2 cellular contexts compared by ENCODE assay signal in the genomic region with DNA sequence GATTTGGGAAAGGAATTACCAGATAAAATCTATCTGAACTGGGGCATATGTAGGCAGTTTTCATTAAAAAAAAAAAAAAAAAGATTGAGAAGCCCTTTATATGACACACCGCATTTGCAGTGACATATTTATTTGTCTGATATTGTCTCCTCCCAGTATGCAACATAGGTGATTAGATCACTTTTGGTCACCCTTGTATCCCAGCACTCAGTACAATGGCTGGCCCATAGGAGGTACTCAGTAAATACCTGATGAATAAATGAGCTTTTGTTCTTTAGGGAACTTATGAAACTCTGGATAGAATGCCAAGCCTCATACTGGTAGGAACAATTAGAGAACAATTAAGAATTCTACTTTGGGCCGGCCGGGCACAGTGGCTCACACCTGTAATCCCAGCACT.
TF ChIP-seq lines count a peak whose summit lies in the region.

No MANE protein-coding gene starts in this region.

TF ChIP-seq in HepG2, 621 proteins besides CTCF, POLR2A, EP300 and RAD21:
- TF ChIP-seq, protein P1, sequence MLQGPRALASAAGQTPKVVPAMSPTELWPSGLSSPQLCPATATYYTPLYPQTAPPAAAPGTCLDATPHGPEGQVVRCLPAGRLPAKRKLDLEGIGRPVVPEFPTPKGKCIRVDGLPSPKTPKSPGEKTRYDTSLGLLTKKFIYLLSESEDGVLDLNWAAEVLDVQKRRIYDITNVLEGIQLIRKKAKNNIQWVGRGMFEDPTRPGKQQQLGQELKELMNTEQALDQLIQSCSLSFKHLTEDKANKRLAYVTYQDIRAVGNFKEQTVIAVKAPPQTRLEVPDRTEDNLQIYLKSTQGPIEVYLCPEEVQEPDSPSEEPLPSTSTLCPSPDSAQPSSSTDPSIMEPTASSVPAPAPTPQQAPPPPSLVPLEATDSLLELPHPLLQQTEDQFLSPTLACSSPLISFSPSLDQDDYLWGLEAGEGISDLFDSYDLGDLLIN (CRISPR knock-in tag; IDR thresholded peaks at IDR 0.05; ENCODE audit: borderline replicate concordance), result no peak
- TF ChIP-seq CEBPG (CRISPR knock-in tag; IDR thresholded peaks at IDR 0.05), result peak; percentile 35; the same call in 1 of the 2 replicates
- TF ChIP-seq SOX5 (CRISPR knock-in tag; IDR thresholded peaks at IDR 0.05; ENCODE audit: borderline replicate concordance), result peak; percentile 65; the same call in 1 of the 2 replicates
- TF ChIP-seq ZNF432 (CRISPR knock-in tag; IDR thresholded peaks at IDR 0.05; ENCODE audit: borderline replicate concordance), result no peak
- TF ChIP-seq, protein P2, sequence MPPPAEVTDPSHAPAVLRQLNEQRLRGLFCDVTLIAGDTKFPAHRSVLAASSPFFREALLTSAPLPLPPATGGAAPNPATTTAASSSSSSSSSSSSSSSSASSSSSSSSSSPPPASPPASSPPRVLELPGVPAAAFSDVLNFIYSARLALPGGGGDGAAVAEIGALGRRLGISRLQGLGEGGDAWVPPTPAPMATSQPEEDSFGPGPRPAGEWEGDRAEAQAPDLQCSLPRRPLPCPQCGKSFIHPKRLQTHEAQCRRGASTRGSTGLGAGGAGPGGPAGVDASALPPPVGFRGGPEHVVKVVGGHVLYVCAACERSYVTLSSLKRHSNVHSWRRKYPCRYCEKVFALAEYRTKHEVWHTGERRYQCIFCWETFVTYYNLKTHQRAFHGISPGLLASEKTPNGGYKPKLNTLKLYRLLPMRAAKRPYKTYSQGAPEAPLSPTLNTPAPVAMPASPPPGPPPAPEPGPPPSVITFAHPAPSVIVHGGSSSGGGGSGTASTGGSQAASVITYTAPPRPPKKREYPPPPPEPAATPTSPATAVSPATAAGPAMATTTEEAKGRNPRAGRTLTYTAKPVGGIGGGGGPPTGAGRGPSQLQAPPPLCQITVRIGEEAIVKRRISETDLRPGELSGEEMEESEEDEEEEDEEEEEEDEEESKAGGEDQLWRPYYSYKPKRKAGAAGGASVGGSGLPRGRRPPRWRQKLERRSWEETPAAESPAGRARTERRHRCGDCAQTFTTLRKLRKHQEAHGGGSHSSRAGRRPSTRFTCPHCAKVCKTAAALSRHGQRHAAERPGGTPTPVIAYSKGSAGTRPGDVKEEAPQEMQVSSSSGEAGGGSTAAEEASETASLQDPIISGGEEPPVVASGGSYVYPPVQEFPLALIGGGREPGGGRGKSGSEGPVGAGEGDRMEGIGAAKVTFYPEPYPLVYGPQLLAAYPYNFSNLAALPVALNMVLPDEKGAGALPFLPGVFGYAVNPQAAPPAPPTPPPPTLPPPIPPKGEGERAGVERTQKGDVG (CRISPR knock-in tag; IDR thresholded peaks at IDR 0.05; ENCODE audit: borderline replicate concordance), result no peak
- no peak for TF ChIP-seq HDAC1 (CRISPR knock-in tag; IDR thresholded peaks at IDR 0.05)
- peak; percentile 33; the same call in 1 of the 2 replicates for TF ChIP-seq ARID3A (IDR thresholded peaks at IDR 0.05; ENCODE audit: low read depth, low read length)
- TF ChIP-seq ZNF17 (CRISPR knock-in tag; IDR thresholded peaks at IDR 0.05), result no peak
- TF ChIP-seq ZNF451 (CRISPR knock-in tag; IDR thresholded peaks at IDR 0.05), result no peak
- no peak for TF ChIP-seq NR2F6 (IDR thresholded peaks at IDR 0.05)
- peak; percentile 8; the same call in 1 of the 2 replicates for TF ChIP-seq NR2F6 (CRISPR knock-in tag; IDR thresholded peaks at IDR 0.05)
- TF ChIP-seq SOX13 (IDR thresholded peaks at IDR 0.05), result no peak
- TF ChIP-seq SOX13 (CRISPR knock-in tag; conservative IDR thresholded peaks at IDR 0.05 in 1 of 2, IDR thresholded peaks at IDR 0.05 in 1 of 2), result peak in 1 of 2 experiments; percentile 87; a peak in 2 of 4 replicates
- TF ChIP-seq FOXP1 (IDR thresholded peaks at IDR 0.05), result no peak
- TF ChIP-seq FOXP1 (CRISPR knock-in tag; IDR thresholded peaks at IDR 0.05), result no peak
- TF ChIP-seq SOX6 (IDR thresholded peaks at IDR 0.05), result no peak
- TF ChIP-seq SOX6 (CRISPR knock-in tag; IDR thresholded peaks at IDR 0.05), result peak; percentile 80
- no peak for TF ChIP-seq RFXAP (CRISPR knock-in tag; IDR thresholded peaks at IDR 0.05; ENCODE audit: borderline replicate concordance)
- no peak for TF ChIP-seq MYC (CRISPR knock-in tag; IDR thresholded peaks at IDR 0.05; ENCODE audit: borderline replicate concordance)
- no peak for TF ChIP-seq CREBL2 (CRISPR knock-in tag; IDR thresholded peaks at IDR 0.05; ENCODE audit: borderline replicate concordance)

TF ChIP-seq in K562, 482 proteins besides CTCF, POLR2A, EP300 and RAD21:
- no peak for TF ChIP-seq PCBP1 (IDR thresholded peaks at IDR 0.05; ENCODE audit: low read depth, low read length, poor library complexity, severe bottlenecking)
- TF ChIP-seq CBX2 (IDR thresholded peaks at IDR 0.05; ENCODE audit: insufficient read depth, low read length, poor library complexity, severe bottlenecking), result peak; percentile 9
- TF ChIP-seq RBM14 (IDR thresholded peaks at IDR 0.05; ENCODE audit: borderline replicate concordance, insufficient read depth, low read depth, low read length), result no peak
